21 cellular contexts compared by ENCODE assay signal in the genomic region with DNA sequence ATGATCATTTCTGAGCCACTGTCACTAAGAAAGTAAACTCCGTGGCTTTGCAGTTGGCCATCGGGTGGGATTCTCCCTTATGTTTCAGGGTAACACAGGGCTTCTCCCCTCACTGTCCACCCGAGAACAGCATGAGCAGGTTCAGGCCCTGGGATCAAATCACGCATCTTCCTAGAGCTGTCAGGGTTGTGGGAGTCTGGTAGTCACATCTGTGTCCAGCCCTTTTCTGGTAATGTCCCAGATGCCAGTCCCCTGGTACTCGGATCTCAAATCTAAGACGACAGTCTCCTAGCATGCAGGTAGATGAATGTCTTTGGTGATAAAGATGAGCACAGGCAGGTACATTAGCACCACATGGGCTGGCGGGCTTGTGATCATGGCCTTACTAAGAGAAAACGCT. TPM values are rescaled to one million over a fixed set of nuclear protein-coding genes. Genes with fewer than 3 reads are reported as not detected.
DNase-seq lines count a peak whose midpoint lies in the region; ATAC-seq, FAIRE-seq and TF ChIP-seq lines count a peak whose summit lies in the region.
"Had no signal": no experiment of that assay in that cellular context is flagged by ENCODE, and none has a peak within 500 bp of the region (broad histone marks: within the 10 kb centered on the region; RNA-seq: fewer than 3 reads in every experiment).

No MANE protein-coding gene starts in this region.

- WGBS in aorta, 2 donors, result 12 to 16% methylated on average over 8 of the region's 8 CpGs
- no CpG with 5 or more reads among the region's 8 CpGs for WGBS in H9 (ENCODE audit: extremely low coverage, insufficient read length, low lambda C conversion rate)

- no peaks in the 10 kb centered on the region for H3K27me3 ChIP-seq in left ventricle myocardium inferior (ENCODE audit: low read depth)
- no peaks in the 10 kb centered on the region for H3K27me3 ChIP-seq in endothelial cell of umbilical vein (ENCODE audit: control insufficient read depth in 2 of 2, insufficient read depth in 2 of 2, low read length in 2 of 2)
- H3K27me3 ChIP-seq in skeletal muscle satellite cell (ENCODE audit: control insufficient read depth, insufficient read depth, low read length), result no peaks in the 10 kb centered on the region
- no peaks in the 10 kb centered on the region for H3K27me3 ChIP-seq in aorta (ENCODE audit: control insufficient read depth in 1 of 2, insufficient read depth in 2 of 2, low read length in 1 of 2)
- H3K27me3 ChIP-seq in H9 (ENCODE audit: insufficient read depth, low read length), result peaks cover 3% of the 10 kb centered on the region; the same call in 1 of the 2 replicates

- no TSS peak for BruUV-seq in endothelial cell of umbilical vein (replicated peaks; lab: Mats Ljungman, UMichigan)

- intact Hi-C loops in left ventricle myocardium inferior (cut with micrococcal nuclease) (loop anchor here (10.0 kb wide), 1 partner anchor 138 kb away; no protein-coding TSS in a partner anchor), Right ventricle myocardium superior (cut with DNase I) (loop anchor here (5.0 kb wide), 1 partner anchor 141 kb away; no protein-coding TSS in a partner anchor), endothelial cell of umbilical vein (cut with micrococcal nuclease) (loop anchor here (10.0 kb wide), 1 partner anchor 388 kb away; a partner anchor contains a TSS), aorta (cut with DNase I) (loop anchor here in 1 of 2 donors (5.0 kb wide), 2 partner anchors 96 to 141 kb away; no protein-coding TSS in a partner anchor)

- no peaks in the 10 kb centered on the region for H3K9me1 ChIP-seq in endothelial cell of umbilical vein (replicated peaks; ENCODE audit: control insufficient read depth, extremely low read depth, insufficient read depth, low read length)

- no peak overlapping the region for H4K8ac ChIP-seq in H9 (replicated peaks; ENCODE audit: insufficient read length, low read depth, low read length)

- H3K9me3 ChIP-seq in left ventricle myocardium inferior (replicated peaks) (no peaks in the 10 kb centered on the region), endothelial cell of umbilical vein (replicated peaks; ENCODE audit: control insufficient read depth, insufficient read depth, low read length) (no peaks in the 10 kb centered on the region), skeletal muscle satellite cell (replicated peaks; ENCODE audit: low read length) (no peaks in the 10 kb centered on the region), aorta (ENCODE audit: control insufficient read depth, low read length) (no peaks in the 10 kb centered on the region), H9 (ENCODE audit: control insufficient read depth, low read depth, low read length) (no peaks in the 10 kb centered on the region)

- no peak overlapping the region for H2BK5ac ChIP-seq in H9 (ENCODE audit: insufficient read length, low read length)

- H4K20me1 ChIP-seq in endothelial cell of umbilical vein (replicated peaks; ENCODE audit: control insufficient read depth, extremely low read depth, insufficient read depth, low read length) (peaks cover 3% of the 10 kb centered on the region), H9 (ENCODE audit: control insufficient read depth, insufficient read depth, insufficient read length) (no peaks in the 10 kb centered on the region)

- no peak overlapping the region for H3K4me3 Mint-ChIP-seq in H9
- H3K4me3 Mint-ChIP-seq: CD4-positive, alpha-beta T cell; dendritic cell treated with granulocyte-macrophage colony-stimulating factor and Interleukin-4, amounts not matched to agents 40 ng/mL and 50 ng/mL, for 4 days; neural crest cell had no signal

- H2AFZ ChIP-seq in endothelial cell of umbilical vein (ENCODE audit: low read depth, low read length) (no peak overlapping the region), H9 (ENCODE audit: low read length) (no peak overlapping the region)

- TF ChIP-seq CTCF in left ventricle myocardium inferior (IDR thresholded peaks at IDR 0.05; ENCODE audit: borderline replicate concordance), result no peak
- no peak for TF ChIP-seq CTCF in endothelial cell of umbilical vein (IDR thresholded peaks at IDR 0.05; ENCODE audit: extremely low read depth in 1 of 2, insufficient read depth in 1 of 2, low read depth in 1 of 2, low read length in 2 of 2)
- no peak for TF ChIP-seq CTCF in H9 (conservative IDR thresholded peaks at IDR 0.05)

- no peak overlapping the region for H4K91ac ChIP-seq in H9 (ENCODE audit: insufficient read length, low read depth, low read length)

- H3K4me1 ChIP-seq in left ventricle myocardium inferior (peaks cover 98% of the 10 kb centered on the region), endothelial cell of umbilical vein (ENCODE audit: control insufficient read depth, extremely low read depth, insufficient read depth, low read length) (peaks cover 78% of the 10 kb centered on the region), skeletal muscle satellite cell (ENCODE audit: control insufficient read depth, insufficient read depth, low read length) (peaks cover 76% of the 10 kb centered on the region), aorta (ENCODE audit: control insufficient read depth in 1 of 2, insufficient read depth in 2 of 2, low read length in 2 of 2) (no peaks in the 10 kb centered on the region), H9 (ENCODE audit: insufficient read depth, low read length) (no peaks in the 10 kb centered on the region)

- no peaks in the 10 kb centered on the region; a peak in 1 of 7 replicates for H3K36me3 Mint-ChIP-seq in H9 (ENCODE audit: insufficient read depth in 1 of 3, low read depth in 3 of 3)
- H3K36me3 Mint-ChIP-seq: activated naive CD4-positive, alpha-beta T cell treated with anti-CD3 and anti-CD28 coated beads, Interleukin-2, amount 50 U/mL, for 72 hours; brain had no signal

- no peak overlapping the region for H2BK15ac ChIP-seq in H9 (ENCODE audit: low read depth, low read length)

- H2AK5ac ChIP-seq in H9 (ENCODE audit: insufficient read length, low read length), result no peak overlapping the region

- peaks cover 3% of the 10 kb centered on the region for H3K23me2 ChIP-seq in H9 (ENCODE audit: insufficient read length, low read depth, low read length, poor library complexity, severe bottlenecking)

- H3K27ac ChIP-seq in left ventricle myocardium inferior (replicated peaks) (peak overlapping the region; percentile 93), endothelial cell of umbilical vein (ENCODE audit: insufficient read depth, low read depth, low read length) (peak overlapping the region; percentile 9), aorta (ENCODE audit: low read depth in 1 of 2, low read length in 2 of 2) (peak overlapping the region; percentile 12 to 97), H9 (ENCODE audit: insufficient read length, low read depth, low read length) (no peak overlapping the region)

- no peak overlapping the region; the same call in 1 of the 2 replicates for H3K14ac ChIP-seq in H9 (ENCODE audit: insufficient read depth, low read length)

- no peak overlapping the region for H3K56ac ChIP-seq in H9 (ENCODE audit: insufficient read length, low read depth, low read length)

- no peak overlapping the region for H2BK20ac ChIP-seq in H9 (ENCODE audit: low read depth, low read length, poor library complexity, severe bottlenecking)

- H3K9me3 Mint-ChIP-seq in H9, result no peaks in the 10 kb centered on the region
- H3K9me3 Mint-ChIP-seq: activated naive CD4-positive, alpha-beta T cell treated with anti-CD3 and anti-CD28 coated beads, Interleukin-2, amount 50 U/mL, for 72 hours; brain; CD4-positive, alpha-beta T cell; dendritic cell treated with granulocyte-macrophage colony-stimulating factor and Interleukin-4, amounts not matched to agents 40 ng/mL and 50 ng/mL, for 4 days; neural crest cell had no signal

- peaks cover 35 to 42% of the 10 kb centered on the region in 2 experiments for H3K4me1 Mint-ChIP-seq in H9

- H3K4ac ChIP-seq in H9 (ENCODE audit: low read depth, low read length), result no peak overlapping the region

- POLR2A ChIA-PET in endothelial cell of umbilical vein (lab: Charles Lee), result interaction anchor here (1.2 to 2.1 kb wide), 2 partner anchors 79 to 244 kb away, joined by 3 to 9 read pairs; no protein-coding TSS in a partner anchor

- H3K36me3 ChIP-seq in left ventricle myocardium inferior, result no peaks in the 10 kb centered on the region
- peaks cover 3 to 17% of the 10 kb centered on the region in 2 experiments for H3K36me3 ChIP-seq in endothelial cell of umbilical vein (ENCODE audit: control insufficient read depth in 2 of 2, extremely low read depth in 1 of 2, insufficient read depth in 2 of 2, low read length in 2 of 2)
- H3K36me3 ChIP-seq in skeletal muscle satellite cell (ENCODE audit: insufficient read depth, low read length), result peaks cover 61% of the 10 kb centered on the region
- no peaks in the 10 kb centered on the region for H3K36me3 ChIP-seq in aorta (ENCODE audit: control insufficient read depth in 1 of 2, insufficient read depth in 2 of 2, low read length in 1 of 2)

- H3K4me3 ChIP-seq in left ventricle myocardium inferior (no peak overlapping the region), endothelial cell of umbilical vein (replicated peaks in 1 of 3; ENCODE audit: insufficient read depth in 1 of 3, low read depth in 1 of 3, low read length in 3 of 3) (no peak overlapping the region), skeletal muscle satellite cell (ENCODE audit: low read length) (peak overlapping the region; percentile 94), aorta (ENCODE audit: low read length in 2 of 2) (peak overlapping the region in 1 of 2 donors; percentile 1)
- H3K4me3 ChIP-seq: GM12878, K562 had no signal

- H3K79me2 ChIP-seq in endothelial cell of umbilical vein (ENCODE audit: control insufficient read depth, insufficient read depth, low read length), result peaks cover 99% of the 10 kb centered on the region
- no peaks in the 10 kb centered on the region for H3K79me2 ChIP-seq in H9 (ENCODE audit: insufficient read depth, low read length)

- H4K5ac ChIP-seq in H9 (ENCODE audit: insufficient read length, low read depth, low read length), result no peak overlapping the region

- peaks cover 47% of the 10 kb centered on the region for H3K27me3 Mint-ChIP-seq in H9 (ENCODE audit: low read depth)

- no peak for TF ChIP-seq POLR2A in endothelial cell of umbilical vein (IDR thresholded peaks at IDR 0.05; ENCODE audit: low read depth, low read length)

- H3K4me2 ChIP-seq in endothelial cell of umbilical vein (ENCODE audit: insufficient read depth, low read length) (no peak overlapping the region), skeletal muscle satellite cell (ENCODE audit: low read length) (peak overlapping the region; percentile 93), H9 (ENCODE audit: insufficient read depth, insufficient read length, low read length) (no peak overlapping the region)

- H2BK120ac ChIP-seq in H9 (ENCODE audit: low read depth, low read length, poor library complexity, severe bottlenecking), result no peak overlapping the region

- H3K9ac ChIP-seq in endothelial cell of umbilical vein (replicated peaks; ENCODE audit: extremely low read depth, insufficient read depth, low read length), result no peak overlapping the region
- H3K9ac ChIP-seq in skeletal muscle satellite cell (ENCODE audit: low read depth, low read length), result no peak overlapping the region
- H3K9ac ChIP-seq in H9 (ENCODE audit: extremely low read depth, insufficient read length, low read length), result no peak overlapping the region

- ATAC-seq in Right ventricle myocardium superior (ENCODE audit: poor library complexity), result no peak
- no peak for ATAC-seq in aorta (ENCODE audit: low FRiP score)
- no peak for ATAC-seq in HG03439 (IDR thresholded peaks at IDR 0.05; ENCODE audit: unreplicated experiment)
- ATAC-seq in esophagus mucosa, result no peak
- ATAC-seq: activated naive CD4-positive, alpha-beta T cell treated with anti-CD3 and anti-CD28 coated beads, Interleukin-2, amount 50 U/mL, for 72 hours; K562; left lobe of liver had no signal

- H3K79me1 ChIP-seq in H9 (ENCODE audit: insufficient read depth, low read depth, low read length, poor library complexity, severe bottlenecking), result no peaks in the 10 kb centered on the region

- H2BK12ac ChIP-seq in H9 (ENCODE audit: insufficient read length, low read depth, low read length), result no peak overlapping the region

- H3K23ac ChIP-seq in H9 (ENCODE audit: insufficient read length, low read depth, low read length), result no peak overlapping the region

- FAIRE-seq in endothelial cell of umbilical vein (lab: Jason Lieb, UNC), result peak; percentile 18
- FAIRE-seq: frontal cortex, GM12878, K562 had no signal

- CTCF ChIA-PET in endothelial cell of umbilical vein (lab: Charles Lee), result interaction anchor here (1.3 to 5.8 kb wide), 5 partner anchors 62 to 243 kb away, joined by 3 to 53 read pairs (median 19); a partner anchor contains a TSS

- DNase-seq in left ventricle myocardium inferior (no peak), Right ventricle myocardium superior (no peak), endothelial cell of umbilical vein (ENCODE audit: low read depth, low spot score) (no peak), aorta (no peak), H9 (no peak)
- DNase-seq: ACHN; CD4-positive, alpha-beta T cell; NCI-H187 treated with DMSO at 0.1 percent for 48 hours; NCI-H345; stimulated activated naive CD4-positive, alpha-beta T cell treated with Interleukin-2 at 50 U/mL for 16 hours had no signal

- H3K18ac ChIP-seq in H9 (ENCODE audit: insufficient read length, low read depth, low read length), result no peak overlapping the region

- no peak overlapping the region for H3T11ph ChIP-seq in H9 (ENCODE audit: low read length)

- dilution Hi-C loops in endothelial cell of umbilical vein (cut with MboI; ENCODE audit: extremely low pct_ligation_motif_present, low sequenced_read_pairs), result no loop called here

- 0 out of 7 replicates have a peak overlapping the region, but pooled peaks of 1 of the 3 experiments have one; percentile 59 for H3K27ac Mint-ChIP-seq in H9
- H3K27ac Mint-ChIP-seq: activated naive CD4-positive, alpha-beta T cell treated with anti-CD3 and anti-CD28 coated beads, Interleukin-2, amount 50 U/mL, for 72 hours; CD4-positive, alpha-beta T cell; dendritic cell treated with granulocyte-macrophage colony-stimulating factor and Interleukin-4, amounts not matched to agents 40 ng/mL and 50 ng/mL, for 4 days had no signal

RNA-seq across cellular contexts. Expression of a gene that starts 4.8 kb away (rescaled TPM):
- total RNA-seq in left ventricle myocardium inferior (25.2 TPM), Right ventricle myocardium superior (24.3 TPM), endothelial cell of umbilical vein (119 and 121 TPM in 2 replicates), aorta (100 to 1,000 TPM; 110 to 222 TPM), H9 (2021) (3.0 and 3.1 TPM in 2 replicates), esophagus mucosa (7.2 TPM)
- polyA plus RNA-seq in endothelial cell of umbilical vein (60.9 and 65.2 TPM in 2 replicates), aorta (100 to 1,000 TPM; 136 to 146 TPM)
- polyA plus RNA-seq in endothelial cell of umbilical vein (2011; cell fraction: cytosol; rRNA removed), result 42.0 and 51.0 TPM in 2 replicates
- polyA plus RNA-seq in endothelial cell of umbilical vein (2011; cell fraction: nucleus; rRNA removed), result 71.1 and 99.1 TPM in 2 replicates
- polyA plus RNA-seq in endothelial cell of umbilical vein (2012), result 82.1 and 86.7 TPM in 2 replicates
- polyA minus RNA-seq in endothelial cell of umbilical vein, result 45.8 and 47.4 TPM in 2 replicates
- polyA minus RNA-seq in endothelial cell of umbilical vein (2011; cell fraction: cytosol; rRNA and poly(A)+ RNA removed), result 3.8 TPM
- 26.0 and 56.3 TPM in 2 replicates for polyA minus RNA-seq in endothelial cell of umbilical vein (2011; cell fraction: nucleus; rRNA and poly(A)+ RNA removed)
- 31.2 and 33.6 TPM in 2 replicates for total RNA-seq in skeletal muscle satellite cell (2012; rRNA removed)
